10 cellular contexts compared by ENCODE assay signal in the genomic region with DNA sequence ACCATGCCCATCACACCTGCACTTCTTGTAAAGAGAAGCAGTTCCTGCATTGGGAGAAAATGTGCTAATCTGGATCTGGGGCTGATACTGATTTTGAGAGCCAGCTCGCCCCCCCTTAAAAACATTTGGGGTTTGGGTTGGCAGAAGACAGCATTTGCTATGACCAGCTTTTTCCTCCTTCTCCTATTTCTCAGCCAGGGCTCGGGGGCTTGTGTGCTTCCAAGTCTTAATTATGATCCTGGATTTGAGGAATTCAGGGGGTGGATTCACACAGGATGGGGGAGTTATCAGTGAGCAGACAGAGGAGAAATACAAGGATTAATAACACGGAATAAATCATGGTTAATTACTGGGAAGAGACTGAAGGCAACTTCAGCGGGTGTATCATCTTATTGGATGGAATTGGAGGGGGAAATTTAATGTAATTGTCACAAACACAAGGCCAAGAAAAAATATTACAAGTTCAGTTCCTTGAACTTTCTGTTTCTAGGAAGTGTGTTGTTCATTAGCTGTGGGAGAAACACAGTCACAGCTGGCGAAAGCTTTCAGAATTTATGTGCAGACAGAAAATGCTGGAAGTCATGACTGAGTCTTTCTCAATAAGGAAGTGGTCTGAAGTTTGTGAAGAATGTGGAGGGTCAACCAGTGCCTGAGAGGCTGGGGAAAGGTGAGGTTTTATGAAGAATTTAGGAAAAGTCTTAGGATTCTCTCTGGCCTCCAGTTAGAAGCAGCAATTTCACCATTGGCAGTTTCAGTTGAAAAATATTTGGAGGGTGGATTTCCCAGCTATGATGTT. TPM values are rescaled to one million over a fixed set of nuclear protein-coding genes. Genes with fewer than 3 reads are reported as not detected.
A peak's percentile ranks its signal among the peaks of the same experiment; 100 is the strongest.
DNase-seq lines count a peak whose midpoint lies in the region; ATAC-seq and TF ChIP-seq lines count a peak whose summit lies in the region.
"Had no signal": no experiment of that assay in that cellular context is flagged by ENCODE, and none has a peak within 500 bp of the region (broad histone marks: within the 10 kb centered on the region; RNA-seq: fewer than 3 reads in every experiment).

No MANE protein-coding gene starts in this region.

- no peak overlapping the region for H3K9ac ChIP-seq in H9 (ENCODE audit: extremely low read depth, insufficient read length, low read length)

- H3K23ac ChIP-seq in H9 (ENCODE audit: insufficient read length, low read depth, low read length) = no peak overlapping the region

- DNase-seq in Caco-2 (no peak), OCI-M1 (lab: John Stamatoyannopoulos, UW) (peak; percentile 7), glomerular visceral epithelial cell (ENCODE audit: extremely low spot score) (peak; percentile 46), sciatic nerve (ENCODE audit: low spot score) (peak; percentile 55), epidermal melanocyte (ENCODE audit: insufficient read length, low spot score) (no peak), T1000 (lab: John Stamatoyannopoulos, UW) (no peak), H9 (no peak)
- no peak for DNase-seq in activated effector memory CD4-positive, alpha-beta T cell treated with Interleukin-2 at 50 U/mL for 16 hours

- H3K4me3 Mint-ChIP-seq in Caco-2 (ENCODE audit: unreplicated experiment) (no peak overlapping the region), H9 (no peak overlapping the region)

- no peaks in the 10 kb centered on the region for H3K79me2 ChIP-seq in H9 (ENCODE audit: insufficient read depth, low read length)

- H2AFZ ChIP-seq in H9 (ENCODE audit: low read length) = no peak overlapping the region

- no peak for TF ChIP-seq CTCF in Caco-2 (IDR thresholded peaks at IDR 0.05; ENCODE audit: insufficient read depth in 1 of 2, low read depth in 1 of 2, low read length in 1 of 2, severe bottlenecking in 1 of 2, unreplicated experiment in 1 of 2)
- TF ChIP-seq CTCF in H9 (conservative IDR thresholded peaks at IDR 0.05) = no peak

- no peaks in the 10 kb centered on the region for H3K27me3 Mint-ChIP-seq in Caco-2 (ENCODE audit: insufficient read depth, unreplicated experiment)
- peaks cover 1% of the 10 kb centered on the region; the same call in 1 of the 2 replicates for H3K27me3 Mint-ChIP-seq in H9 (ENCODE audit: low read depth)

- peaks cover 42% of the 10 kb centered on the region for H3K36me3 Mint-ChIP-seq in Caco-2 (ENCODE audit: insufficient read depth, unreplicated experiment)
- no peaks in the 10 kb centered on the region; a peak in 1 of 7 replicates for H3K36me3 Mint-ChIP-seq in H9 (ENCODE audit: insufficient read depth in 1 of 3, low read depth in 3 of 3)

- H4K5ac ChIP-seq in H9 (ENCODE audit: insufficient read length, low read depth, low read length) = no peak overlapping the region

- ATAC-seq in sciatic nerve = peak; percentile 85
- ATAC-seq: esophagus mucosa had no signal

- no peaks in the 10 kb centered on the region for H3K79me1 ChIP-seq in H9 (ENCODE audit: insufficient read depth, low read depth, low read length, poor library complexity, severe bottlenecking)

- no peaks in the 10 kb centered on the region; the same call in none of the 2 replicates for H3K36me3 ChIP-seq in Caco-2 (ENCODE audit: control insufficient read depth, insufficient read depth, low read length)

- BruUV-seq in Caco-2 (replicated peaks; lab: Mats Ljungman, UMichigan) = no TSS peak

- no peak overlapping the region for H3K4ac ChIP-seq in H9 (ENCODE audit: low read depth, low read length)

- H3K27ac Mint-ChIP-seq in Caco-2 (ENCODE audit: unreplicated experiment) (peak overlapping the region; percentile 77), H9 (no peak overlapping the region)
- H3K27ac Mint-ChIP-seq: IgD-negative memory B cell had no signal

- H3K27me3 ChIP-seq in Caco-2 (replicated peaks; ENCODE audit: control insufficient read depth, insufficient read depth, low read length) (no peaks in the 10 kb centered on the region), H9 (ENCODE audit: insufficient read depth, low read length) (no peaks in the 10 kb centered on the region)

- WGBS in H9 (ENCODE audit: extremely low coverage, insufficient read length, low lambda C conversion rate) = no CpG with 5 or more reads among the region's 5 CpGs

- no peak overlapping the region for H2BK12ac ChIP-seq in H9 (ENCODE audit: insufficient read length, low read depth, low read length)

- H2BK120ac ChIP-seq in H9 (ENCODE audit: low read depth, low read length, poor library complexity, severe bottlenecking) = no peak overlapping the region

- H3K9me3 ChIP-seq in Caco-2 = peaks cover 40% of the 10 kb centered on the region
- H3K9me3 ChIP-seq in H9 (ENCODE audit: control insufficient read depth, low read depth, low read length) = no peaks in the 10 kb centered on the region

- H3T11ph ChIP-seq in H9 (ENCODE audit: low read length) = no peak overlapping the region

- no peaks in the 10 kb centered on the region for H3K23me2 ChIP-seq in H9 (ENCODE audit: insufficient read length, low read depth, low read length, poor library complexity, severe bottlenecking)

- H3K4me2 ChIP-seq in H9 (ENCODE audit: insufficient read depth, insufficient read length, low read length) = no peak overlapping the region

- H2BK20ac ChIP-seq in H9 (ENCODE audit: low read depth, low read length, poor library complexity, severe bottlenecking) = no peak overlapping the region

- H2BK15ac ChIP-seq in H9 (ENCODE audit: low read depth, low read length) = no peak overlapping the region

- no peak overlapping the region for H3K27ac ChIP-seq in H9 (ENCODE audit: insufficient read length, low read depth, low read length)

- H3K4me3 ChIP-seq in Caco-2 (ENCODE audit: low read depth, low read length) = no peak overlapping the region

- H3K4me1 ChIP-seq in Caco-2 (peaks cover 37% of the 10 kb centered on the region), H9 (ENCODE audit: insufficient read depth, low read length) (no peaks in the 10 kb centered on the region; the same call in 1 of the 2 replicates)

- no peaks in the 10 kb centered on the region for H4K20me1 ChIP-seq in H9 (ENCODE audit: control insufficient read depth, insufficient read depth, insufficient read length)

- no peak overlapping the region for H2BK5ac ChIP-seq in H9 (ENCODE audit: insufficient read length, low read length)

- no peak overlapping the region for H4K8ac ChIP-seq in H9 (replicated peaks; ENCODE audit: insufficient read length, low read depth, low read length)

- H3K4me1 Mint-ChIP-seq in Caco-2 (ENCODE audit: low read depth, unreplicated experiment) (peaks cover 22% of the 10 kb centered on the region), H9 (peaks cover 0 to 2% of the 10 kb centered on the region in 2 experiments; a peak in 2 of 4 replicates)

- no peak overlapping the region for H2AK5ac ChIP-seq in H9 (ENCODE audit: insufficient read length, low read length)

- no peak overlapping the region for H3K18ac ChIP-seq in H9 (ENCODE audit: insufficient read length, low read depth, low read length)

- POLR2A ChIA-PET in Caco-2 (lab: Charles Lee) = no interaction called here

- H3K14ac ChIP-seq in H9 (ENCODE audit: insufficient read depth, low read length) = no peak overlapping the region

- intact Hi-C loops in Caco-2 (cut with micrococcal nuclease; ENCODE audit: unreplicated experiment) = no loop called here
- intact Hi-C loops in sciatic nerve (cut with DNase I) = no loop called here

- H3K9me3 Mint-ChIP-seq in Caco-2 (ENCODE audit: unreplicated experiment) (peaks cover 39% of the 10 kb centered on the region), H9 (no peaks in the 10 kb centered on the region)
- H3K9me3 Mint-ChIP-seq: IgD-negative memory B cell had no signal

- CTCF ChIA-PET in Caco-2 (lab: Charles Lee) = no interaction called here

- H4K91ac ChIP-seq in H9 (ENCODE audit: insufficient read length, low read depth, low read length) = no peak overlapping the region

- H3K56ac ChIP-seq in H9 (ENCODE audit: insufficient read length, low read depth, low read length) = no peak overlapping the region

RNA-seq across cellular contexts. Expression of gene C9orf152, which starts 15.2 kb away (rescaled TPM):
- total RNA-seq in Caco-2 (2022) (0.36 and 0.42 TPM in 2 replicates), sciatic nerve (not detected), H9 (2021) (not detected in 2 replicates)

Comparison
In these comparisons a context has a peak if more than half of its experiments do, and no peak if none do; other contexts are left out.
1. DNase-seq: peak in OCI-M1 (single experiment), glomerular visceral epithelial cell (single experiment) and sciatic nerve (single experiment); none in Caco-2 (0 of 2), activated effector memory CD4-positive, alpha-beta T cell treated with Interleukin-2 at 50 U/mL for 16 hours (single experiment), epidermal melanocyte (single experiment), T1000 (single experiment) and H9 (single experiment).